Comparison of ENCODE assay signal across 13 cellular contexts in the genomic region with DNA sequence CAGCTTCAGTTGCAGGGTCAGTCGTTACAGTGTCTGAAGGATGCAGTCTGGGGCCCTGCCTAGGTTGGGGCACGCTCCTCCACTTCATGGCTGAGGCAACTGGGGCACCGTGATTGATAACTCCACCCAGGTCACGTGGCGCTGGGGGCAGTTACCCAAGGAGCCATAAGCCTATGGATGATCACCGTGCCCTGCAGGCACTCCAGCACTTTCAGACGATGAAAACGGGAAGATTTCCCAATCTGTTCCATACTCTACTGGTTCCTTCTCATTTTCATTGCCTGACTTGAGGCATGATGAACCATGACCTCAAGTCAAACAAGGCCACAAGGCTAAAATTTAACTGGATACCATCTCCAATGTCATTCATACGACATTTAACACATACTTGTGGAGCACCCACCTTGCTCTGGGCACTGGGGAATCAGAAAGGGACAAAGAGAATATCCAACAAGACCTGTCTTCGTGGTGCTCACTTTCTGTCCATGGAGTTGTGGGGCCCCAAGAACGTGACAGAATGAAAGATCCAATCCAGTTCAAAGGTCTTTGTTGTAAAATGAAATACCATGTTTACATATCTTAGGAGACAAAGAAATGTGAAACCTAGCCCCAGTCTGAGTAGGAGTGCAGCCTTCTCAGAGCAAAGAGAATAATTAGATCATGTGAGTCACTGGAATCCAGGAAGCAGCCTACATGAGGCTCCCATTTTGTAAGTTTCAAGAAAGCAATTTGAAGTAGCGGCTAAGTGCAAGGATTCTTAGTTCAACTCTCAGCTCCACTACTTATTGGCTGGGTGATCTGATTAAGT. TPM values are rescaled to one million over a fixed set of nuclear protein-coding genes. Genes with fewer than 3 reads are reported as not detected.
DNase-seq lines count a peak whose midpoint lies in the region; TF ChIP-seq lines count a peak whose summit lies in the region.
"Had no signal": no experiment of that assay in that cellular context is flagged by ENCODE, and none has a peak within 500 bp of the region (broad histone marks: within the 10 kb centered on the region; RNA-seq: fewer than 3 reads in every experiment).

No MANE protein-coding gene starts in this region.

- H3K27me3 ChIP-seq in colonic mucosa (no peaks in the 10 kb centered on the region), ascending aorta (no peaks in the 10 kb centered on the region)

- H3K27ac ChIP-seq in colonic mucosa (peak overlapping the region; percentile 51), ascending aorta (no peak overlapping the region)

- peaks cover 5% of the 10 kb centered on the region for H3K4me1 ChIP-seq in colonic mucosa
- no peaks in the 10 kb centered on the region for H3K4me1 ChIP-seq in ascending aorta

- no peaks in the 10 kb centered on the region for H3K36me3 ChIP-seq in colonic mucosa
- no peaks in the 10 kb centered on the region for H3K36me3 ChIP-seq in ascending aorta

- H3K9ac ChIP-seq in colonic mucosa (ENCODE audit: low read depth in 2 of 2, low read length in 2 of 2): no peak overlapping the region

- H3K4me3 ChIP-seq in colonic mucosa (no peak overlapping the region), ascending aorta (no peak overlapping the region)

- TF ChIP-seq CTCF in colonic mucosa (IDR thresholded peaks at IDR 0.05) (no peak), ascending aorta (IDR thresholded peaks at IDR 0.05) (no peak)

- intact Hi-C loops in colonic mucosa (cut with DNase I): no loop called here
- intact Hi-C loops in ascending aorta (cut with DNase I): no loop called here

- H3K9me3 ChIP-seq in colonic mucosa (no peaks in the 10 kb centered on the region), ascending aorta (no peaks in the 10 kb centered on the region)

- peak; percentile 5 for DNase-seq in NCI-H2029 treated with DMSO at 0.1 percent for 48 hours (lab: John Stamatoyannopoulos, UW)
- no peak for DNase-seq in NCI-H2029 (lab: John Stamatoyannopoulos, UW)
- peak; percentile 37 for DNase-seq in LHCN-M2 (ENCODE audit: low read depth)
- peak; percentile 27 for DNase-seq in colonic mucosa
- DNase-seq in non-pigmented ciliary epithelial cell (ENCODE audit: low read depth): peak; percentile 38
- no peak for DNase-seq in SKM-1 treated with dmso at 0.1 percent for 144 hours (lab: John Stamatoyannopoulos, UW; ENCODE audit: unreplicated experiment)
- no peak for DNase-seq in ascending aorta (ENCODE audit: low spot score in 2 of 2)
- no peak for DNase-seq in stimulated activated CD4-positive, alpha-beta T cell treated with anti-CD3 and anti-CD28 coated beads, Interleukin-4, amount 100 ng/mL, for 4 hours
- DNase-seq: ACHN; activated CD4-positive, CD25-positive, alpha-beta regulatory T cell treated with anti-CD3 and anti-CD28 coated beads, Interleukin-2, amount 50 U/mL, for 72 hours; amniotic stem cell; midbrain; stimulated activated naive CD4-positive, alpha-beta T cell had no signal

RNA-seq across cellular contexts. Expression of a gene that starts 39.4 kb away (rescaled TPM):
- total RNA-seq in LHCN-M2 (2014; rRNA removed) (52.0 and 58.6 TPM in 2 replicates), colonic mucosa (under 1 TPM; 0.45 to 0.59 TPM), ascending aorta (30.7 TPM)
- polyA plus RNA-seq in LHCN-M2 (2012): 31.2 TPM

Comparison
In these comparisons a context has a peak if more than half of its experiments do, and no peak if none do; other contexts are left out.
1. DNase-seq: peak in NCI-H2029 treated with DMSO at 0.1 percent for 48 hours (single experiment), LHCN-M2 (single experiment), colonic mucosa (single experiment) and non-pigmented ciliary epithelial cell (single experiment); none in NCI-H2029 (single experiment), SKM-1 treated with dmso at 0.1 percent for 144 hours (single experiment), ascending aorta (0 of 2) and stimulated activated CD4-positive, alpha-beta T cell treated with anti-CD3 and anti-CD28 coated beads, Interleukin-4, amount 100 ng/mL, for 4 hours (0 of 2).
2. RNA of a gene that starts 39.4 kb away (total RNA-seq): 52.0 to 58.6 TPM in LHCN-M2 and 30.7 TPM in ascending aorta (single experiment); 0.45 to 0.59 TPM in colonic mucosa; every median in the first group is over 10 times any median in the second.